ENCODE assay signal across 21 cellular contexts in the genomic region with DNA sequence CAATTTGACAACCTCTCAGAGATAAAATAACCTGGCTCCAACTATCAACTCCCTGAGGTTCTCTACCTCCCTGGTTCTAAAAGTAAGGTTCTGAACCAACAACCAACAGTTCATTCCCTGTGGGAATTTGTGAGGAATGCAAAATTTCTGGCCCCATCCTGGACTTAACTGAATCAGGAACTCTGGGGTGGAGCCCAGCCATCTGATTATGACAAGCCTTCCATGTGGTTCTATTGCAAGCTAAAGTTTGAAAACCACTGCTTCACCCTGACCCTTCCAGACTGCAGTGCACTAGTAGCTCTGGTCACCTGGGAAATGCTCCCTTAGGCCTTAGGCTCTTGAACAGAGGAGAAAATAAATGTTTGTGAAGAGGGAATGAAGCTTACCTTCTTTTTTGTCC.
"Had no signal": no experiment of that assay in that cellular context is flagged by ENCODE, and none has a peak within 500 bp of the region (broad histone marks: within the 10 kb centered on the region; RNA-seq: fewer than 3 reads in every experiment).

No MANE protein-coding gene starts in this region.

- H3K36me3 Mint-ChIP-seq: naive B cell, neural progenitor cell had no signal

- H3K27me3 Mint-ChIP-seq: activated naive CD8-positive, alpha-beta T cell treated with anti-CD3 and anti-CD28 coated beads, Interleukin-2, amount 10 ng/mL, durations not matched to agents 7 days and 5 days; dendritic cell treated with granulocyte-macrophage colony-stimulating factor and Interleukin-4, amounts not matched to agents 40 ng/mL and 50 ng/mL, for 4 days; effector memory CD8-positive, alpha-beta T cell; naive B cell; T-cell had no signal

- H3K9me3 ChIP-seq: gastroesophageal sphincter, heart right ventricle, pancreas, SK-N-SH, suprapubic skin, upper lobe of left lung had no signal

- DNase-seq: activated CD4-positive, alpha-beta T cell treated with anti-CD3 and anti-CD28 coated beads for 1 hour; activated CD4-positive, alpha-beta T cell treated with anti-CD3 and anti-CD28 coated beads, Interleukin-2, amount 50 U/mL, for 4 hours; activated effector memory CD4-positive, alpha-beta T cell treated with anti-CD3 and anti-CD28 coated beads, Interleukin-2, amount 50 U/mL, for 16 hours; activated naive CD8-positive, alpha-beta T cell treated with anti-CD3 and anti-CD28 coated beads, Interleukin-2, amount 10 ng/mL, durations not matched to agents 7 days and 5 days; activated T-cell treated with anti-CD3 and anti-CD28 coated beads for 4 hours; anterior cingulate cortex; effector memory CD8-positive, alpha-beta T cell; heart right ventricle; left colon; naive B cell; pancreas; SK-N-SH; stimulated activated CD4-positive, alpha-beta T cell treated with anti-CD3 and anti-CD28 coated beads, Interleukin-2, amount 100 ng/mL, for 48 hours; stimulated activated naive CD4-positive, alpha-beta T cell; T-cell; T-helper 9 cell; upper lobe of left lung had no signal

- H3K27me3 ChIP-seq: gastroesophageal sphincter, heart right ventricle, neural progenitor cell, pancreas, suprapubic skin, upper lobe of left lung had no signal

- H3K27ac ChIP-seq: gastroesophageal sphincter, heart right ventricle, neural progenitor cell, pancreas, suprapubic skin, upper lobe of left lung had no signal

- H3K36me3 ChIP-seq: gastroesophageal sphincter, heart right ventricle, neural progenitor cell, pancreas, suprapubic skin, upper lobe of left lung had no signal

- H3K4me3 Mint-ChIP-seq: activated naive CD8-positive, alpha-beta T cell treated with anti-CD3 and anti-CD28 coated beads, Interleukin-2, amount 10 ng/mL, durations not matched to agents 7 days and 5 days; dendritic cell treated with granulocyte-macrophage colony-stimulating factor and Interleukin-4, amounts not matched to agents 40 ng/mL and 50 ng/mL, for 4 days; effector memory CD8-positive, alpha-beta T cell; naive B cell; neural progenitor cell; T-cell had no signal

- H3K4me3 ChIP-seq: gastroesophageal sphincter, heart right ventricle, neural progenitor cell, pancreas, suprapubic skin, upper lobe of left lung had no signal

- H3K4me1 ChIP-seq: heart right ventricle, neural progenitor cell, pancreas, suprapubic skin, upper lobe of left lung had no signal

- H3K4me1 Mint-ChIP-seq: naive B cell, neural progenitor cell, T-cell had no signal

- H3K27ac Mint-ChIP-seq: activated naive CD8-positive, alpha-beta T cell treated with anti-CD3 and anti-CD28 coated beads, Interleukin-2, amount 10 ng/mL, durations not matched to agents 7 days and 5 days; dendritic cell treated with granulocyte-macrophage colony-stimulating factor and Interleukin-4, amounts not matched to agents 40 ng/mL and 50 ng/mL, for 4 days; effector memory CD8-positive, alpha-beta T cell; neural progenitor cell; T-cell had no signal

- H3K9me3 Mint-ChIP-seq: activated naive CD8-positive, alpha-beta T cell treated with anti-CD3 and anti-CD28 coated beads, Interleukin-2, amount 10 ng/mL, durations not matched to agents 7 days and 5 days; dendritic cell treated with granulocyte-macrophage colony-stimulating factor and Interleukin-4, amounts not matched to agents 40 ng/mL and 50 ng/mL, for 4 days; effector memory CD8-positive, alpha-beta T cell; naive B cell; neural progenitor cell; T-cell had no signal
